17 cellular contexts compared by ENCODE assay signal in genomic region chr15:101526442-101526841, GRCh38.
"Had no signal": no experiment of that assay in that cellular context is flagged by ENCODE, and none has a peak within 500 bp of the region (broad histone marks: within the 10 kb centered on the region; RNA-seq: fewer than 3 reads in every experiment).

No MANE protein-coding gene starts in this region.

- H3K9me3 ChIP-seq: breast epithelium, esophagus squamous epithelium, heart right ventricle, spleen had no signal

- DNase-seq: activated gamma-delta T cell; effector memory CD4-positive, alpha-beta T cell; esophagus squamous epithelium; heart right ventricle; mesendoderm; natural killer cell; spleen; stimulated activated CD4-positive, alpha-beta T cell treated with anti-CD3 and anti-CD28 coated beads, Interleukin-4, amount 100 ng/mL, for 4 hours; stimulated activated naive CD4-positive, alpha-beta T cell; tibial artery had no signal

- H3K4me1 ChIP-seq: breast epithelium, tibial artery had no signal

- H3K27ac ChIP-seq: breast epithelium, esophagus squamous epithelium, tibial artery had no signal

- H3K4me3 ChIP-seq: breast epithelium, esophagus squamous epithelium, heart right ventricle, spleen, tibial artery had no signal

- H3K27me3 ChIP-seq: spleen had no signal

- H3K36me3 ChIP-seq: breast epithelium, esophagus squamous epithelium, heart right ventricle, spleen, tibial artery had no signal

- H3K27ac Mint-ChIP-seq: activated naive CD4-positive, alpha-beta T cell treated with anti-CD3 and anti-CD28 coated beads, Interleukin-2, amount 50 U/mL, for 24 hours; natural killer cell; T-helper 1 cell treated with Interleukin-12 subunit alpha and Interleukin-12 subunit beta and Interleukin-4 antibody, amounts not matched to agents 30 μg/mL and 1 μg/mL, for 36 hours had no signal

- H3K9me3 Mint-ChIP-seq: activated naive CD4-positive, alpha-beta T cell treated with anti-CD3 and anti-CD28 coated beads, Interleukin-2, amount 50 U/mL, for 24 hours; natural killer cell; T-helper 1 cell treated with Interleukin-12 subunit alpha and Interleukin-12 subunit beta and Interleukin-4 antibody, amounts not matched to agents 30 μg/mL and 1 μg/mL, for 36 hours had no signal

- ATAC-seq: activated CD4-positive, CD25-positive, alpha-beta regulatory T cell treated with anti-CD3 and anti-CD28 coated beads, Interleukin-2, amount 50 U/mL, for 24 hours; heart right ventricle; natural killer cell had no signal

- H3K36me3 Mint-ChIP-seq: activated naive CD4-positive, alpha-beta T cell treated with anti-CD3 and anti-CD28 coated beads, Interleukin-2, amount 50 U/mL, for 24 hours; natural killer cell had no signal

- H3K4me3 Mint-ChIP-seq: activated naive CD4-positive, alpha-beta T cell treated with anti-CD3 and anti-CD28 coated beads, Interleukin-2, amount 50 U/mL, for 24 hours; natural killer cell; T-helper 1 cell treated with Interleukin-12 subunit alpha and Interleukin-12 subunit beta and Interleukin-4 antibody, amounts not matched to agents 30 μg/mL and 1 μg/mL, for 36 hours had no signal

- FAIRE-seq: astrocyte, endothelial cell of umbilical vein, urothelium cell line had no signal
